24 cellular contexts compared by ENCODE assay signal in the genomic region with DNA sequence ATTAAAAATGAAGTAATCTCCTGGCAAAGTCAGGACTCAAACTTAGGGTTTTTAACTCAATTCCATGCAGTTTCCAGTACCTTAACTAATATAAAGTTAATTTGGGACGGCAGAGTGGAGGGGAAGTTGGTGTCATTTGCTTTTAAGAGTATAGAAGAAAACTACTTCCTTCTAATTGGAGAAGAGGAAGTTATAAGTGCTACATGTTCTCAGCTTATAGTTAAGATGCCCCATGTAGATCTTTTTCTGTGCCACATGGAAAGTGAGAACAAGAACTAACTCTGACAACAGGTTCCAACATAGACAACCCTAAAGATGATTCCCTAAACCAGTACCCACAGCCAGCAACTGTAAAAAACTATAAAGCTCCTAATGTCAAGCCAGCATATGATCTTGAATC. TPM values are rescaled to one million over a fixed set of nuclear protein-coding genes. Genes with fewer than 3 reads are reported as not detected.
DNase-seq lines count a peak whose midpoint lies in the region; TF ChIP-seq lines count a peak whose summit lies in the region.
"Had no signal": no experiment of that assay in that cellular context is flagged by ENCODE, and none has a peak within 500 bp of the region (broad histone marks: within the 10 kb centered on the region; RNA-seq: fewer than 3 reads in every experiment).

No MANE protein-coding gene starts in this region.

- 0 out of 2 replicates have a peak overlapping the region, but pooled peaks have one; percentile 29 for H3K9ac ChIP-seq in Karpas-422 (ENCODE audit: low read length)

- peak overlapping the region; percentile 87 for H3K27ac ChIP-seq in Karpas-422 (ENCODE audit: low read length)

- no peak for DNase-seq in CD14-positive monocyte (ENCODE audit: low spot score)
- DNase-seq in Karpas-422 = peak; percentile 73
- peak; percentile 28 for DNase-seq in SK-MEL-5 (ENCODE audit: low read depth, low spot score)
- DNase-seq in medulla oblongata (ENCODE audit: extremely low spot score) = peak; percentile 44
- DNase-seq in activated CD8-positive, alpha-beta memory T cell treated with anti-CD3 and anti-CD28 coated beads, Interleukin-2, amount 50 U/mL, for 48 hours = no peak
- no peak for DNase-seq in RKO (ENCODE audit: low spot score)
- DNase-seq in T1000 (lab: John Stamatoyannopoulos, UW) = no peak
- no peak for DNase-seq in NCI-H146 treated with DMSO at 0.1 percent for 48 hours (lab: John Stamatoyannopoulos, UW; ENCODE audit: unreplicated experiment)
- DNase-seq: ACHN; activated CD4-positive, alpha-beta T cell treated with anti-CD3 and anti-CD28 coated beads for 1 hour; activated T-cell treated with anti-CD3 and anti-CD28 coated beads for 4 hours; COR-L47; cortex of kidney; NCI-H1048; NCI-H526; posterior cingulate gyrus had no signal

- H3K36me3 Mint-ChIP-seq in CD14-positive monocyte = peaks cover 54 to 75% of the 10 kb centered on the region in 2 donors

- H3K4me2 ChIP-seq in Karpas-422 (ENCODE audit: low read depth, low read length, poor library complexity, severe bottlenecking) = peak overlapping the region; percentile 37

- TF ChIP-seq CTCF in CD14-positive monocyte (IDR thresholded peaks at IDR 0.05) = no peak

- no peaks in the 10 kb centered on the region for H3K9me3 ChIP-seq in Karpas-422 (ENCODE audit: low read length)

- H3K4me3 ChIP-seq in Karpas-422 (ENCODE audit: low read length) = no peak overlapping the region

- peaks cover 16% of the 10 kb centered on the region for H3K4me1 ChIP-seq in Karpas-422 (ENCODE audit: low read length)

- H3K4me1 Mint-ChIP-seq in CD14-positive monocyte = peaks cover 29% of the 10 kb centered on the region

- peaks cover 34% of the 10 kb centered on the region for H3K36me3 ChIP-seq in Karpas-422 (ENCODE audit: insufficient read depth, low read length)

- peak overlapping the region; percentile 74 to 87 (median 80) for H3K27ac Mint-ChIP-seq in CD14-positive monocyte
- H3K27ac Mint-ChIP-seq: brain; stimulated activated naive CD8-positive, alpha-beta T cell treated with anti-CD3 and anti-CD28 coated beads, Interleukin-15, Interleukin-2, amounts not matched to agents 100 ng/mL and 50 ng/mL, for 24 hours had no signal

- H3K27me3 Mint-ChIP-seq in CD14-positive monocyte (ENCODE audit: low read depth in 3 of 3) = no peaks in the 10 kb centered on the region
- H3K27me3 Mint-ChIP-seq: brain; stimulated activated naive CD8-positive, alpha-beta T cell treated with anti-CD3 and anti-CD28 coated beads, Interleukin-15, Interleukin-2, amounts not matched to agents 100 ng/mL and 50 ng/mL, for 24 hours had no signal

- H3K4me3 Mint-ChIP-seq in CD14-positive monocyte = peak overlapping the region in 1 of 2 donors; percentile 24
- H3K4me3 Mint-ChIP-seq: brain; stimulated activated naive CD8-positive, alpha-beta T cell treated with anti-CD3 and anti-CD28 coated beads, Interleukin-15, Interleukin-2, amounts not matched to agents 100 ng/mL and 50 ng/mL, for 24 hours had no signal

- intact Hi-C loops in CD14-positive monocyte (cut with micrococcal nuclease) = no loop called here

- in situ Hi-C loops in SK-MEL-5 (cut with HindIII; ENCODE audit: low pct_unique_long_range_greater_than_20kb, low sequenced_read_pairs) = no loop called here

- H4K20me1 ChIP-seq in Karpas-422 (ENCODE audit: insufficient read depth, low read depth, low read length) = no peaks in the 10 kb centered on the region

- H3K9me3 Mint-ChIP-seq in CD14-positive monocyte = peaks cover 0 to 4% (median 0%) of the 10 kb centered on the region in 7 donors
- H3K9me3 Mint-ChIP-seq: activated naive CD4-positive, alpha-beta T cell treated with anti-CD3 and anti-CD28 coated beads, Interleukin-2, amount 50 U/mL, for 72 hours; brain; stimulated activated naive CD8-positive, alpha-beta T cell treated with anti-CD3 and anti-CD28 coated beads, Interleukin-15, Interleukin-2, amounts not matched to agents 100 ng/mL and 50 ng/mL, for 24 hours had no signal

- H3K79me2 ChIP-seq in Karpas-422 (ENCODE audit: low read length) = peaks cover 16% of the 10 kb centered on the region

- no peaks in the 10 kb centered on the region for H3K27me3 ChIP-seq in Karpas-422 (ENCODE audit: low read length)

- H2AFZ ChIP-seq in Karpas-422 (ENCODE audit: low read length) = 0 out of 2 replicates have a peak overlapping the region, but pooled peaks have one; percentile 1

- H3K9me2 ChIP-seq in Karpas-422 (replicated peaks; ENCODE audit: insufficient read depth, low read length) = no peaks in the 10 kb centered on the region

RNA-seq across cellular contexts. Expression of gene RRAGC, which starts 11.5 kb away (rescaled TPM):
- polyA plus RNA-seq in CD14-positive monocyte = 1 to 10 TPM; 6.6 to 8.0 TPM
- total RNA-seq in Karpas-422 (2014; rRNA removed; shearing (Covaris generic); ENCODE audit: low replicate concordance) = 11.3 and 18.3 TPM in 2 replicates
- 18.8 and 19.3 TPM in 2 replicates for total RNA-seq in SK-MEL-5 (2014; rRNA removed; shearing (Covaris generic))
- polyA plus RNA-seq in SK-MEL-5 (2015; cell fraction: cytosol; rRNA removed) = 17.3 and 25.6 TPM in 2 replicates
- polyA plus RNA-seq in SK-MEL-5 (2015; cell fraction: nucleus; rRNA removed) = 7.4 and 8.7 TPM in 2 replicates

RNA-seq across cellular contexts. Expression of gene MYCBP, which starts 25.1 kb away (rescaled TPM):
- polyA plus RNA-seq in CD14-positive monocyte = 10 to 100 TPM; 77.2 to 92.3 TPM
- total RNA-seq in Karpas-422 (2014; rRNA removed; shearing (Covaris generic); ENCODE audit: low replicate concordance) = 9.2 and 25.1 TPM in 2 replicates
- total RNA-seq in SK-MEL-5 (2014; rRNA removed; shearing (Covaris generic)) = 13.3 and 18.0 TPM in 2 replicates
- polyA plus RNA-seq in SK-MEL-5 (2015; cell fraction: cytosol; rRNA removed) = 11.0 and 13.6 TPM in 2 replicates
- 6.9 and 10.1 TPM in 2 replicates for polyA plus RNA-seq in SK-MEL-5 (2015; cell fraction: nucleus; rRNA removed)

RNA-seq across cellular contexts. Expression of gene GJA9, which starts 33.3 kb away (rescaled TPM):
- not detected for polyA plus RNA-seq in CD14-positive monocyte
- total RNA-seq in Karpas-422 (2014; rRNA removed; shearing (Covaris generic); ENCODE audit: low replicate concordance) = not detected in 2 replicates
- total RNA-seq in SK-MEL-5 (2014; rRNA removed; shearing (Covaris generic)) = not detected in 2 replicates
- not detected in 2 replicates for polyA plus RNA-seq in SK-MEL-5 (2015; cell fraction: cytosol; rRNA removed)
- polyA plus RNA-seq in SK-MEL-5 (2015; cell fraction: nucleus; rRNA removed) = not detected in 2 replicates
- total RNA-seq: activated naive CD4-positive, alpha-beta T cell treated with anti-CD3 and anti-CD28 coated beads, Interleukin-2, amount 50 U/mL, for 72 hours; frontal cortex; G401; liver; RPMI7951; T-helper 1 cell treated with Interleukin-12 subunit alpha and Interleukin-12 subunit beta and Interleukin-4 antibody, amounts not matched to agents 30 ng/mL and 1 ng/mL, for 36 hours had no signal
- polyA plus RNA-seq: liver had no signal

Comparison
In these comparisons a context has a peak if more than half of its experiments do, and no peak if none do; other contexts are left out.
1. DNase-seq: peak in Karpas-422 (single experiment), SK-MEL-5 (single experiment) and medulla oblongata (single experiment); none in CD14-positive monocyte (single experiment), activated CD8-positive, alpha-beta memory T cell treated with anti-CD3 and anti-CD28 coated beads, Interleukin-2, amount 50 U/mL, for 48 hours (single experiment), RKO (single experiment), T1000 (single experiment) and NCI-H146 treated with DMSO at 0.1 percent for 48 hours (single experiment).